ENCODE assay signal across 1 cellular context in genomic region chr17:42180411-42180921, GRCh38.
TF ChIP-seq lines count a peak whose summit lies in the region.

No MANE protein-coding gene starts in this region.

TF ChIP-seq in H1, 55 proteins besides CTCF, POLR2A, EP300 and RAD21:
- TF ChIP-seq CTBP2 (IDR thresholded peaks at IDR 0.05; ENCODE audit: borderline replicate concordance, insufficient read depth, insufficient read length, low read length) = no peak
- TF ChIP-seq NANOG (IDR thresholded peaks at IDR 0.05; ENCODE audit: insufficient read depth, low read depth, low read length, poor library complexity, severe bottlenecking) = no peak
- no peak for TF ChIP-seq TAF1 (IDR thresholded peaks at IDR 0.05; ENCODE audit: low read depth, low read length)
- TF ChIP-seq POU5F1 (IDR thresholded peaks at IDR 0.05; ENCODE audit: low read depth, low read length) = no peak
- TF ChIP-seq TBP (IDR thresholded peaks at IDR 0.05; ENCODE audit: low read depth, low read length) = no peak
- TF ChIP-seq SP2 (IDR thresholded peaks at IDR 0.05; ENCODE audit: low read length) = no peak
- no peak for TF ChIP-seq E2F6 (IDR thresholded peaks at IDR 0.05)
- TF ChIP-seq ATF3 (IDR thresholded peaks at IDR 0.05; ENCODE audit: insufficient read depth, low read depth, low read length) = no peak
- no peak for TF ChIP-seq CEBPB (IDR thresholded peaks at IDR 0.05; ENCODE audit: low read depth, low read length)
- TF ChIP-seq GABPA (IDR thresholded peaks at IDR 0.05; ENCODE audit: borderline replicate concordance, insufficient read depth, low read length) = no peak
- TF ChIP-seq CBX5 (IDR thresholded peaks at IDR 0.05; ENCODE audit: low read depth, low read length) = no peak
- no peak for TF ChIP-seq TEAD4 (IDR thresholded peaks at IDR 0.05; ENCODE audit: low read depth, low read length)
- no peak for TF ChIP-seq SP4 (IDR thresholded peaks at IDR 0.05; ENCODE audit: low read length)
- peak; percentile 72 for TF ChIP-seq ASH2L (IDR thresholded peaks at IDR 0.05; ENCODE audit: low read length)
- TF ChIP-seq RNF2 (IDR thresholded peaks at IDR 0.05; ENCODE audit: borderline replicate concordance, low read depth, low read length, missing control alignments, poor library complexity, severe bottlenecking) = peak; percentile 12
- TF ChIP-seq ZNF274 (IDR thresholded peaks at IDR 0.05; ENCODE audit: borderline replicate concordance, extremely low read depth, low read length) = no peak
- TF ChIP-seq SRF (IDR thresholded peaks at IDR 0.05; ENCODE audit: low read depth, low read length) = no peak
